In genomic region chr14:56299306-56299984, GRCh38 we compare ENCODE assay signal across 16 cellular contexts.
DNase-seq lines count a peak whose midpoint lies in the region; ATAC-seq and TF ChIP-seq lines count a peak whose summit lies in the region.
"Had no signal": no experiment of that assay in that cellular context is flagged by ENCODE, and none has a peak within 500 bp of the region (broad histone marks: within the 10 kb centered on the region; RNA-seq: fewer than 3 reads in every experiment).

No MANE protein-coding gene starts in this region.

- H3K79me2 ChIP-seq in GM23338 (replicated peaks; ENCODE audit: insufficient read depth) (no peaks in the 10 kb centered on the region), neural progenitor cell (ENCODE audit: low read depth) (no peaks in the 10 kb centered on the region)

- H3K9me3 ChIP-seq in neural progenitor cell (ENCODE audit: low read depth): no peaks in the 10 kb centered on the region

- H3K27me3 ChIP-seq in GM23338 (ENCODE audit: insufficient read depth) (no peaks in the 10 kb centered on the region), neural progenitor cell (no peaks in the 10 kb centered on the region)

- H3K27me3 Mint-ChIP-seq in GM23338 (ENCODE audit: insufficient read depth, low read depth, poor library complexity) (no peaks in the 10 kb centered on the region), neural progenitor cell (ENCODE audit: insufficient read depth, low read depth) (no peaks in the 10 kb centered on the region), mesothelial cell of epicardium (ENCODE audit: low read depth) (no peaks in the 10 kb centered on the region)
- H3K27me3 Mint-ChIP-seq: IgD-negative memory B cell had no signal

- peak; percentile 17 to 20; a peak in 2 of 4 replicates for TF ChIP-seq CTCF in GM23338 (conservative IDR thresholded peaks at IDR 0.05; ENCODE audit: low read depth in 2 of 2)
- TF ChIP-seq CTCF in neural progenitor cell (IDR thresholded peaks at IDR 0.05): peak; percentile 23
- no peak for TF ChIP-seq CTCF in mesothelial cell of epicardium (IDR thresholded peaks at IDR 0.05; ENCODE audit: unreplicated experiment)

- H3F3A ChIP-seq in GM23338 (replicated peaks; ENCODE audit: low read depth) (no peaks in the 10 kb centered on the region), neural progenitor cell (ENCODE audit: low read depth) (no peaks in the 10 kb centered on the region)

- H3K36me3 Mint-ChIP-seq in GM23338 (ENCODE audit: low read depth) (no peaks in the 10 kb centered on the region; the same call in 2 of the 3 replicates), neural progenitor cell (peaks cover 10% of the 10 kb centered on the region), mesothelial cell of epicardium (peaks cover 3% of the 10 kb centered on the region)

- peaks cover 5% of the 10 kb centered on the region; the same call in 1 of the 2 replicates for H4K20me1 ChIP-seq in GM23338 (replicated peaks; ENCODE audit: insufficient read depth)
- H4K20me1 ChIP-seq in neural progenitor cell (ENCODE audit: low read depth): no peaks in the 10 kb centered on the region

- peaks cover 5% of the 10 kb centered on the region; the same call in 1 of the 2 replicates for H3K4me1 ChIP-seq in GM23338 (ENCODE audit: insufficient read depth)
- H3K4me1 ChIP-seq in neural progenitor cell: peaks cover 8% of the 10 kb centered on the region

- no peak overlapping the region for H3K4me3 ChIP-seq in GM23338
- no peak overlapping the region for H3K4me3 ChIP-seq in neural progenitor cell

- no peak overlapping the region for H3K9ac ChIP-seq in neural progenitor cell

- no peak overlapping the region for H3K27ac Mint-ChIP-seq in GM23338
- H3K27ac Mint-ChIP-seq in neural progenitor cell: no peak overlapping the region
- H3K27ac Mint-ChIP-seq in mesothelial cell of epicardium: no peak overlapping the region
- H3K27ac Mint-ChIP-seq: IgD-negative memory B cell had no signal

- DNase-seq in GM23338 (ENCODE audit: low spot score): peak; percentile 38
- peak; percentile 14 for DNase-seq in amniotic epithelial cell (ENCODE audit: low read depth)
- peak; percentile 12 for DNase-seq in hepatic stellate cell (ENCODE audit: low spot score)
- no peak for DNase-seq in neural progenitor cell (ENCODE audit: low spot score)
- no peak for DNase-seq in mesothelial cell of epicardium (ENCODE audit: low spot score in 2 of 2, unreplicated experiment in 2 of 2)
- DNase-seq in ureter (ENCODE audit: low spot score): no peak
- no peak for DNase-seq in AML-193 (lab: John Stamatoyannopoulos, UW)
- DNase-seq: Kasumi-1; MV-4-11; NCI-H187 treated with DMSO at 0.1 percent for 48 hours; NK-92 treated with Interleukin-12 subunit alpha and Interleukin-12 subunit beta, amount 100 ng/mL, for 24 hours; OCI-M1; RPMI8226 had no signal

- ATAC-seq in GM23338 (peak; percentile 60), GM18861 (IDR thresholded peaks at IDR 0.05; ENCODE audit: unreplicated experiment) (no peak)

- H3K4me1 Mint-ChIP-seq in GM23338 (peaks cover 5% of the 10 kb centered on the region; the same call in 1 of the 3 replicates), neural progenitor cell (peaks cover 3% of the 10 kb centered on the region), mesothelial cell of epicardium (no peaks in the 10 kb centered on the region)
- H3K4me1 Mint-ChIP-seq: IgD-negative memory B cell had no signal

- no peak overlapping the region for H2AFZ ChIP-seq in GM23338
- no peak overlapping the region for H2AFZ ChIP-seq in neural progenitor cell (replicated peaks)

- H3K4me3 Mint-ChIP-seq in GM23338 (no peak overlapping the region), neural progenitor cell (no peak overlapping the region), mesothelial cell of epicardium (no peak overlapping the region)
- H3K4me3 Mint-ChIP-seq: IgD-negative memory B cell had no signal

- peaks cover 3% of the 10 kb centered on the region; the same call in 1 of the 2 replicates for H3K9me2 ChIP-seq in GM23338 (ENCODE audit: insufficient read depth)

- H3K4me2 ChIP-seq in GM23338 (no peak overlapping the region), neural progenitor cell (no peak overlapping the region)

- no peaks in the 10 kb centered on the region for H3K36me3 ChIP-seq in GM23338 (ENCODE audit: insufficient read depth)
- no peaks in the 10 kb centered on the region for H3K36me3 ChIP-seq in neural progenitor cell

- H3K9me3 Mint-ChIP-seq in GM23338 (no peaks in the 10 kb centered on the region), neural progenitor cell (no peaks in the 10 kb centered on the region), mesothelial cell of epicardium (peaks cover 4% of the 10 kb centered on the region)

- no peak overlapping the region for H3K27ac ChIP-seq in GM23338 (ENCODE audit: low read depth)
- no peak overlapping the region for H3K27ac ChIP-seq in neural progenitor cell
- H3K27ac ChIP-seq: C4-2B had no signal

TF ChIP-seq in GM23338, 12 proteins besides CTCF, POLR2A, EP300 and RAD21 (continues in another document):
- TF ChIP-seq, protein P1, sequence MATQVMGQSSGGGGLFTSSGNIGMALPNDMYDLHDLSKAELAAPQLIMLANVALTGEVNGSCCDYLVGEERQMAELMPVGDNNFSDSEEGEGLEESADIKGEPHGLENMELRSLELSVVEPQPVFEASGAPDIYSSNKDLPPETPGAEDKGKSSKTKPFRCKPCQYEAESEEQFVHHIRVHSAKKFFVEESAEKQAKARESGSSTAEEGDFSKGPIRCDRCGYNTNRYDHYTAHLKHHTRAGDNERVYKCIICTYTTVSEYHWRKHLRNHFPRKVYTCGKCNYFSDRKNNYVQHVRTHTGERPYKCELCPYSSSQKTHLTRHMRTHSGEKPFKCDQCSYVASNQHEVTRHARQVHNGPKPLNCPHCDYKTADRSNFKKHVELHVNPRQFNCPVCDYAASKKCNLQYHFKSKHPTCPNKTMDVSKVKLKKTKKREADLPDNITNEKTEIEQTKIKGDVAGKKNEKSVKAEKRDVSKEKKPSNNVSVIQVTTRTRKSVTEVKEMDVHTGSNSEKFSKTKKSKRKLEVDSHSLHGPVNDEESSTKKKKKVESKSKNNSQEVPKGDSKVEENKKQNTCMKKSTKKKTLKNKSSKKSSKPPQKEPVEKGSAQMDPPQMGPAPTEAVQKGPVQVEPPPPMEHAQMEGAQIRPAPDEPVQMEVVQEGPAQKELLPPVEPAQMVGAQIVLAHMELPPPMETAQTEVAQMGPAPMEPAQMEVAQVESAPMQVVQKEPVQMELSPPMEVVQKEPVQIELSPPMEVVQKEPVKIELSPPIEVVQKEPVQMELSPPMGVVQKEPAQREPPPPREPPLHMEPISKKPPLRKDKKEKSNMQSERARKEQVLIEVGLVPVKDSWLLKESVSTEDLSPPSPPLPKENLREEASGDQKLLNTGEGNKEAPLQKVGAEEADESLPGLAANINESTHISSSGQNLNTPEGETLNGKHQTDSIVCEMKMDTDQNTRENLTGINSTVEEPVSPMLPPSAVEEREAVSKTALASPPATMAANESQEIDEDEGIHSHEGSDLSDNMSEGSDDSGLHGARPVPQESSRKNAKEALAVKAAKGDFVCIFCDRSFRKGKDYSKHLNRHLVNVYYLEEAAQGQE (IDR thresholded peaks at IDR 0.05; ENCODE audit: unreplicated experiment): no peak

Comparison
In these comparisons a context has a peak if more than half of its experiments do, and no peak if none do; other contexts are left out.
1. DNase-seq: peak in GM23338 (single experiment), amniotic epithelial cell (single experiment) and hepatic stellate cell (single experiment); none in neural progenitor cell (single experiment), mesothelial cell of epicardium (0 of 2), ureter (single experiment) and AML-193 (0 of 2).